9 cellular contexts compared by ENCODE assay signal in the genomic region with DNA sequence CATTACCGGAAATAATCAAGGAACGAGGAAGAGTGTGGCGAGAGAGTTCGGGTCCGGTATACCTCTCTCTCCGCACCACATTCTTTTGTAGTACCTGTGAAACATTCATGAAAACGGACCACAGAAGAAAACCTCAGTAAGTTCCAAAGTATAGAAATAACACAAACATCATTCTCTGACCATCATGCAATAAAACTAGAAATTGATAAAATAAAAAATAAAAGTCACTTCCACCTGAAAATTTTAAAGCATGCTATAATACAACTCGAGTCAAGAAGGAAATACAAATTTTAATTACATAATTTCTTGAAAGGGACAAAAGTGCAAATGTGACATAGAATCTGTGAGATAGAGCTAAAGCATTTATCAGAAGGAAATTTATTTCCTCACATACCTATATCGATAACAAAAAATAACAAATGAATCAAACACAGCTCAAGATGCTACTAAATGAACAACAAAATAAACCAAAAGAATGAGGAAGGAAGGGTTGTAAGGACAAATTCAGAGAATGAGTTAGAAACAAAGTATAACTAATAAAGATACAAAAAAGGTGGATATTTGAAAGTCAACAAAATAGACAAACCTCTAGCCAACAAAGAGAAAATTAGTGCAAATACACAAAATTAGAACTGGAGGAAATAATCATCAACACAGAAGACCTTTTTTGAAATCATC.
A peak's percentile ranks its signal among the peaks of the same experiment; 100 is the strongest.
DNase-seq lines count a peak whose midpoint lies in the region; ATAC-seq, FAIRE-seq and TF ChIP-seq lines count a peak whose summit lies in the region.
"Had no signal": no experiment of that assay in that cellular context is flagged by ENCODE, and none has a peak within 500 bp of the region (broad histone marks: within the 10 kb centered on the region; RNA-seq: fewer than 3 reads in every experiment).

No MANE protein-coding gene starts in this region.

- no peak for FAIRE-seq in kidney (lab: Jason Lieb, UNC)
- FAIRE-seq: TTC549 had no signal

- 13% methylated on average over 9 of the region's 9 CpGs for WGBS in suprapubic skin

- no peaks in the 10 kb centered on the region for H3K36me3 Mint-ChIP-seq in activated CD4-positive, alpha-beta T cell treated with anti-CD3 and anti-CD28 coated beads, Interleukin-2, amount 10 ng/mL, durations not matched to agents 24 days and 14 days (ENCODE audit: low read depth)
- peaks cover 0 to 4% of the 10 kb centered on the region in 2 donors for H3K36me3 Mint-ChIP-seq in activated naive CD4-positive, alpha-beta T cell treated with anti-CD3 and anti-CD28 coated beads, Interleukin-2, amount 50 U/mL, for 72 hours

- peaks cover 2 to 6% of the 10 kb centered on the region in 2 donors for H3K4me1 ChIP-seq in kidney (ENCODE audit: control insufficient read depth in 1 of 2, insufficient read depth in 1 of 2, low read depth in 1 of 2, low read length in 2 of 2)
- peaks cover 26% of the 10 kb centered on the region for H3K4me1 ChIP-seq in suprapubic skin

- H3K27ac Mint-ChIP-seq in activated CD4-positive, alpha-beta T cell treated with anti-CD3 and anti-CD28 coated beads, Interleukin-2, amount 10 ng/mL, durations not matched to agents 24 days and 14 days: no peak overlapping the region
- H3K27ac Mint-ChIP-seq in activated naive CD4-positive, alpha-beta T cell treated with anti-CD3 and anti-CD28 coated beads, Interleukin-2, amount 50 U/mL, for 72 hours: peak overlapping the region; percentile 58 to 97

- H3K9me3 ChIP-seq in kidney (ENCODE audit: control insufficient read depth in 1 of 2, low read length in 2 of 2) (no peaks in the 10 kb centered on the region), suprapubic skin (no peaks in the 10 kb centered on the region)

- no peak for DNase-seq in activated CD4-positive, alpha-beta T cell treated with anti-CD3 and anti-CD28 coated beads, Interleukin-2, amount 10 ng/mL, durations not matched to agents 24 days and 14 days
- no peak for DNase-seq in activated CD4-positive, alpha-beta T cell treated with anti-CD3 and anti-CD28 coated beads for 4 hours
- DNase-seq in activated naive CD4-positive, alpha-beta T cell treated with anti-CD3 and anti-CD28 coated beads, Interleukin-2, amount 50 U/mL, for 72 hours (ENCODE audit: low spot score in 2 of 2): no peak
- DNase-seq in kidney: no peak
- DNase-seq in suprapubic skin (ENCODE audit: low spot score in 2 of 2): no peak
- no peak for DNase-seq in dedifferentiated amniotic fluid mesenchymal stem cell (ENCODE audit: extremely low spot score)
- no peak for DNase-seq in occipital lobe (lab: John Stamatoyannopoulos, UW)

- intact Hi-C loops in activated CD4-positive, alpha-beta T cell treated with anti-CD3 and anti-CD28 coated beads, Interleukin-2, amount 10 ng/mL, durations not matched to agents 24 days and 14 days (cut with micrococcal nuclease): loop anchor here (5.0 to 10.0 kb wide), 3 partner anchors 43 to 935 kb away; a partner anchor contains a TSS
- intact Hi-C loops in kidney (cut with DNase I): loop anchor here (10.0 kb wide), 1 partner anchor 185 kb away; no protein-coding TSS in a partner anchor

- H3K4me3 Mint-ChIP-seq in activated CD4-positive, alpha-beta T cell treated with anti-CD3 and anti-CD28 coated beads, Interleukin-2, amount 10 ng/mL, durations not matched to agents 24 days and 14 days: peak overlapping the region; percentile 98

- H3K4me1 Mint-ChIP-seq in activated CD4-positive, alpha-beta T cell treated with anti-CD3 and anti-CD28 coated beads, Interleukin-2, amount 10 ng/mL, durations not matched to agents 24 days and 14 days: peaks cover 13% of the 10 kb centered on the region

- H3K36me3 ChIP-seq in kidney (ENCODE audit: control insufficient read depth in 1 of 2, insufficient read depth in 2 of 2, low read length in 2 of 2): no peaks in the 10 kb centered on the region
- H3K36me3 ChIP-seq in suprapubic skin: no peaks in the 10 kb centered on the region

- peaks cover 45% of the 10 kb centered on the region for H3K27me3 Mint-ChIP-seq in activated CD4-positive, alpha-beta T cell treated with anti-CD3 and anti-CD28 coated beads, Interleukin-2, amount 10 ng/mL, durations not matched to agents 24 days and 14 days

- TF ChIP-seq EP300 in suprapubic skin (IDR thresholded peaks at IDR 0.05): no peak

- peak overlapping the region in 1 of 2 donors; percentile 78 for H3K9ac ChIP-seq in kidney (ENCODE audit: low read length in 2 of 2)

- H3K27ac ChIP-seq in kidney (ENCODE audit: low read depth in 2 of 2, low read length in 2 of 2): no peak overlapping the region
- H3K27ac ChIP-seq in suprapubic skin: no peak overlapping the region

- H3K4me3 ChIP-seq in kidney (ENCODE audit: low read length in 2 of 2) (peak overlapping the region; percentile 74 to 99), suprapubic skin (peak overlapping the region; percentile 65)

- peaks cover 5% of the 10 kb centered on the region for H3K9me3 Mint-ChIP-seq in activated CD4-positive, alpha-beta T cell treated with anti-CD3 and anti-CD28 coated beads, Interleukin-2, amount 10 ng/mL, durations not matched to agents 24 days and 14 days
- H3K9me3 Mint-ChIP-seq in activated naive CD4-positive, alpha-beta T cell treated with anti-CD3 and anti-CD28 coated beads, Interleukin-2, amount 50 U/mL, for 72 hours: no peaks in the 10 kb centered on the region

- ATAC-seq in activated naive CD4-positive, alpha-beta T cell treated with anti-CD3 and anti-CD28 coated beads, Interleukin-2, amount 50 U/mL, for 72 hours: no peak
- ATAC-seq in HG03521 (IDR thresholded peaks at IDR 0.05; ENCODE audit: unreplicated experiment): no peak

- no peak for TF ChIP-seq POLR2A in suprapubic skin (IDR thresholded peaks at IDR 0.05)

- peaks cover 15% of the 10 kb centered on the region for H3K27me3 ChIP-seq in suprapubic skin

- no peak for TF ChIP-seq CTCF in kidney (IDR thresholded peaks at IDR 0.05; ENCODE audit: borderline replicate concordance, extremely low read depth, insufficient read depth)
- no peak for TF ChIP-seq CTCF in suprapubic skin (IDR thresholded peaks at IDR 0.05)
